Comparison of ENCODE assay signal across 8 cellular contexts in the genomic region with DNA sequence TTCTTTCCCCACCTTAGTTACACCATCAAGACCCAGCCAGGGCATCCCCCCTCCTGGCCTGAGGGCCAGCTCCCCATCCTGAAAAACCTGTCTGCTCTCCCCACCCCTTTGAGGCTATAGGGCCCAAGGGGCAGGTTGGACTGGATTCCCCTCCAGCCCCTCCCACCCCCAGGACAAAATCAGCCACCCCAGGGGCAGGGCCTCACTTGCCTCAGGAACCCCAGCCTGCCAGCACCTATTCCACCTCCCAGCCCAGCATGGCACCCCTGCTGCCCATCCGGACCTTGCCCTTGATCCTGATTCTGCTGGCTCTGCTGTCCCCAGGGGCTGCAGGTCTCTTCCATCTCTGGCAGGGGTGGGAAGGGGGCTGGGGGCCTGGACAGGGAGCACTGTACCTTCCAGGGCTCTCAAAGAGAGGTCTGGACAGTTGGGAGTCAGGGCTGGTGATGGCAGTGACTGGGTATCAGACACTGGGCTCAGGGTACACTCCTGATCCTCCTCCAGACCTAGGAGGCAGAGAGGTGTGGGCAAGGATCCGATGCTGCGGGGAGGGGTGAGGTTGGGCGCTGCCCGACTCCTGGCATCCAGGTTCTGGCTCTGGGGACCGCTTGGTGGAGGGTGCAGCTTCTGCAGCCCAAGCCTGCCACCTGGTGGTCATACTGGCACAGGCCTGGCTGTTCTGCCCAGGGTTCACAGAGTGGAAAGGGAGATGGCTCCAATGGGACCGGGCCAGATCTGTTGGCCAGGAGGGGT. TPM values are rescaled to one million over a fixed set of nuclear protein-coding genes. Genes with fewer than 3 reads are reported as not detected.
A peak's percentile ranks its signal among the peaks of the same experiment; 100 is the strongest.
DNase-seq lines count a peak whose midpoint lies in the region; ATAC-seq and TF ChIP-seq lines count a peak whose summit lies in the region.

UPK2 (plus strand) TSS at position 205 of the 753 bp plus-strand sequence; CDS start at position 258, 53 bp downstream.

- ATAC-seq in GM19351 (IDR thresholded peaks at IDR 0.05; ENCODE audit: unreplicated experiment) = peak; percentile 75

- 22 to 50% methylated on average over 1 to 2 of the region's 7 CpGs for WGBS in testis, 2 donors

- H3K4me1 ChIP-seq in testis = no peaks in the 10 kb centered on the region

- no peaks in the 10 kb centered on the region for H3K9me3 ChIP-seq in testis

- no peaks in the 10 kb centered on the region for H3K27me3 ChIP-seq in testis

- peak; percentile 89 for TF ChIP-seq CTCF in LNCAP (IDR thresholded peaks at IDR 0.05)
- peak; percentile 95 for TF ChIP-seq CTCF in foreskin fibroblast (IDR thresholded peaks at IDR 0.05; ENCODE audit: low read depth, low read length)
- TF ChIP-seq CTCF in testis (IDR thresholded peaks at IDR 0.05) = peak; percentile 91 to 95 (median 94)

- H3K4me3 ChIP-seq in foreskin fibroblast (ENCODE audit: low read depth in 1 of 2, low read length in 2 of 2) (no peak within 1 kb of the TSS), testis (no peak within 1 kb of the TSS)

- no peaks in the 10 kb centered on the region for H3K36me3 ChIP-seq in testis (ENCODE audit: low read depth, missing control alignments)

- DNase-seq in Ammon's horn (ENCODE audit: low spot score) (peak; percentile 94), SHP77 treated with DMSO at 0.1 percent for 48 hours (lab: John Stamatoyannopoulos, UW) (peak; percentile 27), foreskin fibroblast (peak; percentile 62 to 92), occipital lobe (lab: John Stamatoyannopoulos, UW) (peak; percentile 78), testis (peak; percentile 91)
- peak; percentile 81 for DNase-seq in activated T-helper 9 cell treated with anti-CD3 and anti-CD28 coated beads, Interleukin-2, amount 50 U/mL, for 16 hours (ENCODE audit: low read depth)

- no peak within 1 kb of the TSS for H3K27ac ChIP-seq in testis

- intact Hi-C loops in testis (cut with DNase I; ENCODE audit: low total_unique reads) = loop anchor here (10.0 kb wide), 1 partner anchor 271 kb away; no protein-coding TSS in a partner anchor

- no peak for TF ChIP-seq POLR2A in testis (IDR thresholded peaks at IDR 0.05)

RNA-seq across cellular contexts. Expression of gene UPK2, which starts in this region (rescaled TPM):
- total RNA-seq in occipital lobe = not detected
- total RNA-seq in testis = under 1 TPM in 1 of 2 donors, not detected in 1; 0.68 TPM
- 0.50 TPM for polyA plus RNA-seq in testis (ENCODE audit: insufficient read depth, low read depth, low replicate concordance)

Comparison
In these comparisons a context has a peak if more than half of its experiments do, and no peak if none do; other contexts are left out.
1. Peak in DNase-seq in occipital lobe; RNA of the gene not detected or under 1 TPM.
2. Peak in DNase-seq in testis; RNA of the gene not detected or under 1 TPM.
3. DNase-seq: peak in every context shown above with its lines; median percentile 94 in Ammon's horn; 91 in testis; 81 in activated T-helper 9 cell treated with anti-CD3 and anti-CD28 coated beads, Interleukin-2, amount 50 U/mL, for 16 hours; 78 in occipital lobe; 77 in foreskin fibroblast; 27 in SHP77 treated with DMSO at 0.1 percent for 48 hours.